9 cellular contexts compared by ENCODE assay signal in the genomic region with DNA sequence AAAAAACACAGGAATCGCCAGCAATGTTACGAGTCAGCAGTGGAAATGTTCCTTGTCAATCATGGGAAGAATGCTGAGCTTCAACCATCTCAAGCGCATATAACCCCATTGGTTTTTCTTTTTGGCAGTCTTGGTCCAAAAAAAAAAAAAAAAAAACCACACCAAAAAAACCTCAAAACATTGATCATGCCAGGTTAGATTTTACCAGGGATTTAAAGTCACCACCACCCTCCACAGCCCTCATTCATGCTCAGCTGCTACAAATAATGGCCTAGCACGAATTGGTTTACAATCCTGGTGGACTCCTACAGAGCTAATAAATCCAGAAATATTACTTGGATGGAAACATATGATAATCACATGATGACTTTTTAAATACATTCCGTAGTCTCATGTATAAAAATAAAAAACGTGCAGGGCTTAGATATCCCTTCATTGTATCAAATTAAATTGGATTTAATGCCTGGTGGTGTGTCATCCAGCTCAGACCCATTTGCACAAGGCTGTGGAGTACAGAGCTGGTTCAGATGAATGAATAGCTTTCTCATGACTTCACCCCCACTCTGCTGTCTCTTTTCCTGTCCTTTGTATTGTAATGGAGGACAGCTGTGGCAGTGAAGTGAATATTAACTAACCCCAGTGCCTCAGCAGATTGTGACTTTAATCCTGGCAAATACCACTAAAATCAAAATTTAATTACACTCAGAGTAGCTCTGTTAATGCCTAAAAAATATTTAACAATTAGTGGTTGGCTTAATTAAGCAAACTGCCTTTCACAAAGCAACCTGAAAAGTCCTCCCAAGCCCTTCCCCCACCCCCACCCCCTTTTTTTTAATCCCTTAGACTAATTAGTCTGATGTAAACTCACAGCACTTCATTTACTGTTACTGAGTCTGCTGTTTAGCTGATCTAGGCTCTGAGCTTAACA.
A peak's percentile ranks its signal among the peaks of the same experiment; 100 is the strongest.
DNase-seq lines count a peak whose midpoint lies in the region; ATAC-seq and FAIRE-seq lines count a peak whose summit lies in the region.
"Had no signal": no experiment of that assay in that cellular context is flagged by ENCODE, and none has a peak within 500 bp of the region (broad histone marks: within the 10 kb centered on the region; RNA-seq: fewer than 3 reads in every experiment).

No MANE protein-coding gene starts in this region.

- no peaks in the 10 kb centered on the region for H3K9me3 ChIP-seq in small intestine (ENCODE audit: control insufficient read depth, low read depth)

- no peak for ATAC-seq in HG02973 (IDR thresholded peaks at IDR 0.05; ENCODE audit: unreplicated experiment)

- H3K4me3 ChIP-seq in small intestine (ENCODE audit: low read depth in 1 of 2, low read length in 2 of 2): no peak overlapping the region
- H3K4me3 ChIP-seq: skin epidermis had no signal

- DNase-seq in COR-L47 (lab: John Stamatoyannopoulos, UW): peak; percentile 40
- DNase-seq in NCI-H1105 (lab: John Stamatoyannopoulos, UW): peak; percentile 48
- peak; percentile 72 for DNase-seq in astrocyte of the hippocampus (ENCODE audit: low read depth, low spot score)
- peak; percentile 86 for DNase-seq in kidney tubule cell (ENCODE audit: low spot score)
- DNase-seq in small intestine: no peak
- DNase-seq in GM19240 (ENCODE audit: insufficient read length, low spot score): no peak
- DNase-seq in HuH-7 (ENCODE audit: low spot score): no peak

- no peaks in the 10 kb centered on the region for H3K36me3 ChIP-seq in small intestine (ENCODE audit: control insufficient read depth in 2 of 2, insufficient read depth in 2 of 2, low read length in 2 of 2)

- H3K4me1 ChIP-seq in small intestine (ENCODE audit: control insufficient read depth in 2 of 2, insufficient read depth in 1 of 2, low read depth in 1 of 2, low read length in 1 of 2): peaks cover 2% of the 10 kb centered on the region in 2 donors

- no peaks in the 10 kb centered on the region for H3K27me3 ChIP-seq in small intestine (ENCODE audit: control insufficient read depth in 2 of 2, insufficient read depth in 2 of 2, low read length in 2 of 2)

- 83 to 86% (median 85%) methylated on average over 6 of the region's 6 CpGs for WGBS in small intestine, 3 donors

- no peak overlapping the region for H3K27ac ChIP-seq in small intestine (ENCODE audit: low read depth in 1 of 2, low read length in 1 of 2)
- H3K27ac ChIP-seq: skin epidermis had no signal

- FAIRE-seq in small intestine (lab: Jason Lieb, UNC): no peak

Comparison
In these comparisons a context has a peak if more than half of its experiments do, and no peak if none do; other contexts are left out.
1. DNase-seq: peak in COR-L47 (single experiment), NCI-H1105 (single experiment), astrocyte of the hippocampus (single experiment) and kidney tubule cell (single experiment); none in small intestine (single experiment), GM19240 (single experiment) and HuH-7 (single experiment).